10 cellular contexts compared by ENCODE assay signal in the genomic region with DNA sequence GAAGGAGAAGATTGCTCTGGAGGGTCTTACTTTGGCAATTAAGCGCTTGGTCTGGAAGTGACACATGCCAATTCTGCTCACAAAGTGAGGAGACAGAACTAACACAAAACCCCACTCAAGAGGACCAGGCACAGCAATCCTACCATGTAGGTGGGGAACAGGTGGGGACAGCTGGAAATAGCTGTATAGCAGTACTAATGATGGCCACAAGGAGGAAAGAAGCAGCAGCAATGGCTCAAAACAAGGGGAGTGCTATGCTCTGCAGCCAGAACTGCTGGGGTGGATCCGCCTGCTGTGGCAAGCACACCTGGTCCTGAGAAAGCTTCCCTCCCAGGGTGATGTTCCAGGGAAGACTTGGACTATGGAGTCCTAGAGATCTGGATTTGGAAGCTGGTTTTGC. TPM values are rescaled to one million over a fixed set of nuclear protein-coding genes. Genes with fewer than 3 reads are reported as not detected.
DNase-seq lines count a peak whose midpoint lies in the region; ATAC-seq and TF ChIP-seq lines count a peak whose summit lies in the region.
"Had no signal": no experiment of that assay in that cellular context is flagged by ENCODE, and none has a peak within 500 bp of the region (broad histone marks: within the 10 kb centered on the region; RNA-seq: fewer than 3 reads in every experiment).

No MANE protein-coding gene starts in this region.

- POLR2A ChIA-PET in activated B cell treated with CpG ODN at 0.5 μM for 24 hours (lab: Charles Lee), result no interaction called here
- POLR2A ChIA-PET in naive thymus-derived CD4-positive, alpha-beta T cell (lab: Charles Lee), result no interaction called here

- no peaks in the 10 kb centered on the region for H3K79me2 ChIP-seq in DND-41 (ENCODE audit: insufficient read depth, low read length)

- TF ChIP-seq POLR2A in esophagus muscularis mucosa (IDR thresholded peaks at IDR 0.05; ENCODE audit: low read depth), result no peak

- H3K27me3 ChIP-seq in DND-41 (ENCODE audit: insufficient read depth, low read length, poor library complexity) (peaks cover 35% of the 10 kb centered on the region), esophagus muscularis mucosa (peaks cover 0 to 44% (median 3%) of the 10 kb centered on the region in 4 donors)
- H3K27me3 ChIP-seq in naive thymus-derived CD4-positive, alpha-beta T cell (ENCODE audit: control insufficient read depth in 2 of 2, insufficient read depth in 2 of 2, low read length in 2 of 2), result no peaks in the 10 kb centered on the region

- no peaks in the 10 kb centered on the region for H3K4me1 ChIP-seq in DND-41 (ENCODE audit: insufficient read depth, low read length)
- no peaks in the 10 kb centered on the region for H3K4me1 ChIP-seq in naive thymus-derived CD4-positive, alpha-beta T cell (ENCODE audit: control insufficient read depth in 2 of 2, insufficient read depth in 2 of 2, low read length in 2 of 2)
- no peaks in the 10 kb centered on the region for H3K4me1 ChIP-seq in esophagus muscularis mucosa

- H3K4me3 Mint-ChIP-seq in activated B cell treated with CpG ODN at 0.5 μM for 24 hours, result no peak overlapping the region
- no peak overlapping the region for H3K4me3 Mint-ChIP-seq in naive thymus-derived CD4-positive, alpha-beta T cell

- DNase-seq in DND-41, result peak; percentile 8
- DNase-seq in HFF-Myc (ENCODE audit: extremely low read depth, low read depth), result no peak
- DNase-seq in activated B cell treated with CpG ODN at 0.5 μM for 24 hours, result no peak
- DNase-seq in naive thymus-derived CD4-positive, alpha-beta T cell, result peak in 1 of 9 donors; percentile 19
- no peak for DNase-seq in NCI-H446 (lab: John Stamatoyannopoulos, UW)
- no peak for DNase-seq in nucleus accumbens (lab: John Stamatoyannopoulos, UW)
- DNase-seq in esophagus muscularis mucosa (ENCODE audit: extremely low spot score), result no peak
- DNase-seq: NCI-H2029 treated with DMSO at 0.1 percent for 48 hours, posterior cingulate gyrus had no signal

- no peak overlapping the region for H2AFZ ChIP-seq in DND-41 (ENCODE audit: low read depth, low read length)

- H3K4me3 ChIP-seq in DND-41 (ENCODE audit: low read depth in 1 of 2, low read length in 2 of 2), result no peak overlapping the region
- H3K4me3 ChIP-seq in HFF-Myc (replicated peaks; ENCODE audit: low read depth, low read length), result no peak overlapping the region
- no peak overlapping the region for H3K4me3 ChIP-seq in naive thymus-derived CD4-positive, alpha-beta T cell (ENCODE audit: low read length)
- H3K4me3 ChIP-seq in esophagus muscularis mucosa, result no peak overlapping the region

- WGBS in esophagus muscularis mucosa, result 54% methylated on average over 2 of the region's 2 CpGs

- TF ChIP-seq CTCF in DND-41 (IDR thresholded peaks at IDR 0.05; ENCODE audit: borderline replicate concordance, extremely low read depth, low read length, poor library complexity, severe bottlenecking) (peak; percentile 55), HFF-Myc (IDR thresholded peaks at IDR 0.05; ENCODE audit: low read depth, low read length, missing control alignments) (peak; percentile 43), activated B cell treated with CpG ODN at 0.5 μM for 24 hours (IDR thresholded peaks at IDR 0.05) (no peak), esophagus muscularis mucosa (IDR thresholded peaks at IDR 0.05) (peak in 1 of 3 experiments; percentile 31)

- TF ChIP-seq EP300 in esophagus muscularis mucosa (IDR thresholded peaks at IDR 0.05), result no peak

- no peak overlapping the region for H3K4me2 ChIP-seq in DND-41 (ENCODE audit: insufficient read depth, low read length)

- intact Hi-C loops in activated B cell treated with CpG ODN at 0.5 μM for 24 hours (cut with micrococcal nuclease), result no loop called here
- intact Hi-C loops in naive thymus-derived CD4-positive, alpha-beta T cell (cut with micrococcal nuclease), result loop anchor here in 1 of 2 donors (1.0 kb wide), 1 partner anchor 76 kb away; no protein-coding TSS in a partner anchor
- intact Hi-C loops in esophagus muscularis mucosa (cut with DNase I), result no loop called here

- no peaks in the 10 kb centered on the region for H4K20me1 ChIP-seq in DND-41 (ENCODE audit: insufficient read depth, low read length)

- H3K36me3 Mint-ChIP-seq in activated B cell treated with CpG ODN at 0.5 μM for 24 hours (ENCODE audit: low read depth), result no peaks in the 10 kb centered on the region
- no peaks in the 10 kb centered on the region for H3K36me3 Mint-ChIP-seq in naive thymus-derived CD4-positive, alpha-beta T cell

- H3K9me3 Mint-ChIP-seq in activated B cell treated with CpG ODN at 0.5 μM for 24 hours, result no peaks in the 10 kb centered on the region
- peaks cover 0 to 1% (median 0%) of the 10 kb centered on the region in 11 donors for H3K9me3 Mint-ChIP-seq in naive thymus-derived CD4-positive, alpha-beta T cell

- H3K36me3 ChIP-seq in DND-41 (ENCODE audit: insufficient read depth, low read length) (no peaks in the 10 kb centered on the region), esophagus muscularis mucosa (no peaks in the 10 kb centered on the region)
- no peaks in the 10 kb centered on the region for H3K36me3 ChIP-seq in naive thymus-derived CD4-positive, alpha-beta T cell (ENCODE audit: control insufficient read depth in 2 of 3, insufficient read depth in 3 of 3, low read length in 3 of 3)

- H3K27me3 Mint-ChIP-seq in activated B cell treated with CpG ODN at 0.5 μM for 24 hours, result peaks cover 8% of the 10 kb centered on the region
- peaks cover 7 to 16% (median 12%) of the 10 kb centered on the region in 5 donors for H3K27me3 Mint-ChIP-seq in naive thymus-derived CD4-positive, alpha-beta T cell

- CTCF ChIA-PET in activated B cell treated with CpG ODN at 0.5 μM for 24 hours (lab: Charles Lee), result no interaction called here
- CTCF ChIA-PET in naive thymus-derived CD4-positive, alpha-beta T cell (lab: Charles Lee), result no interaction called here

- H3K9me3 ChIP-seq in DND-41 (ENCODE audit: insufficient read depth, low read length, severe bottlenecking), result no peaks in the 10 kb centered on the region
- no peaks in the 10 kb centered on the region for H3K9me3 ChIP-seq in naive thymus-derived CD4-positive, alpha-beta T cell (ENCODE audit: control insufficient read depth in 2 of 3, low read length in 3 of 3)
- H3K9me3 ChIP-seq in esophagus muscularis mucosa, result no peaks in the 10 kb centered on the region

- H3K27ac ChIP-seq in DND-41 (ENCODE audit: low read length) (no peak overlapping the region), esophagus muscularis mucosa (replicated peaks in 1 of 4) (no peak overlapping the region)
- no peak overlapping the region for H3K27ac ChIP-seq in naive thymus-derived CD4-positive, alpha-beta T cell (ENCODE audit: low read depth, low read length)

- no peak overlapping the region for H3K9ac ChIP-seq in DND-41 (ENCODE audit: low read depth, low read length)

- H3K4me1 Mint-ChIP-seq in activated B cell treated with CpG ODN at 0.5 μM for 24 hours, result no peaks in the 10 kb centered on the region
- no peaks in the 10 kb centered on the region for H3K4me1 Mint-ChIP-seq in naive thymus-derived CD4-positive, alpha-beta T cell

- H3K27ac Mint-ChIP-seq in activated B cell treated with CpG ODN at 0.5 μM for 24 hours, result no peak overlapping the region
- no peak overlapping the region for H3K27ac Mint-ChIP-seq in naive thymus-derived CD4-positive, alpha-beta T cell

- ATAC-seq in DND-41 (ENCODE audit: insufficient read depth, low read depth) (0 out of 3 replicates have a peak, but pooled peaks have one; percentile 45), activated B cell treated with CpG ODN at 0.5 μM for 24 hours (ENCODE audit: low read depth) (peak; percentile 50), HG02571 (IDR thresholded peaks at IDR 0.05; ENCODE audit: unreplicated experiment) (no peak)
- ATAC-seq in naive thymus-derived CD4-positive, alpha-beta T cell, result peak; percentile 42

RNA-seq across cellular contexts. Expression of gene TMEM132E, which starts 17.0 kb away (rescaled TPM):
- total RNA-seq in activated B cell treated with CpG ODN at 0.5 μM for 24 hours (not detected in 2 replicates), esophagus muscularis mucosa (under 1 TPM in 2 of 4 donors, not detected in 2; under 0.01 to 0.06 TPM)
- total RNA-seq in naive thymus-derived CD4-positive, alpha-beta T cell, result under 1 TPM in 4 of 5 experiments, not detected in 1; 0.10 to 0.89 (median 0.40) TPM
- under 1 TPM; 0.28 to 0.41 TPM for polyA plus RNA-seq in naive thymus-derived CD4-positive, alpha-beta T cell
